33 cellular contexts compared by ENCODE assay signal in the genomic region with DNA sequence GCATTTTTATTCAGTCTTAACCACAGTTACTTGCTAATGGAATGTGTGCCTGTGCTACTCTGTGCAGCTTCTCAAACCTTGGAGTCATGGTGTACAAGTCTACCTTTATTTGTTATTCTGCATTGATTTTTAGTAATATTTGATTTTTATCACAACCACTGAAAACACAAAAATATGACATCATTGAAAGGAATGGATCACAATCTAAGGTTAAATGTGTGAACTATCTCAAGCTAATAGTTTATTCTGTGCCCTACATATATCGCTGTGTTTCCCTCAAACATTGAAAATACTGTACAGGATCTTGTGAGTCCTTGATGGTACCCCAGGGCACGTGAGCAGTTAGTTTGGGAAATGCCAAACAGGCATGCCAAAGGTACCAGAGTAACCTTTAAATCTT.
"Had no signal": no experiment of that assay in that cellular context is flagged by ENCODE, and none has a peak within 500 bp of the region (broad histone marks: within the 10 kb centered on the region; RNA-seq: fewer than 3 reads in every experiment).

No MANE protein-coding gene starts in this region.

- ATAC-seq: activated naive CD4-positive, alpha-beta T cell treated with anti-CD3 and anti-CD28 coated beads, Interleukin-2, amount 50 U/mL, for 72 hours; activated naive CD8-positive, alpha-beta T cell treated with anti-CD3 and anti-CD28 coated beads, Interleukin-2, amount 50 U/mL, for 24 hours; activated T-cell treated with anti-CD3 and anti-CD28 coated beads, Interleukin-2, amount 50 U/mL, for 4 hours; activated T-cell treated with anti-CD3 and anti-CD28 coated beads, Interleukin-2, amount 50 U/mL, for 72 hours; activated T-helper 17 cell treated with anti-CD3 and anti-CD28 coated beads, Interleukin-2, amount 50 U/mL, for 72 hours; body of pancreas had no signal

- H3K4me1 ChIP-seq: adrenal gland, ascending aorta, body of pancreas, breast epithelium had no signal

- DNase-seq: activated effector memory CD4-positive, alpha-beta T cell treated with anti-CD3 and anti-CD28 coated beads, Interleukin-2, amount 50 U/mL, for 16 hours; activated effector memory CD4-positive, alpha-beta T cell treated with Interleukin-2 at 50 U/mL for 16 hours; activated gamma-delta T cell; activated gamma-delta T cell treated with Interleukin-2 at 50 U/mL for 16 hours; activated naive CD4-positive, alpha-beta T cell; activated naive CD4-positive, alpha-beta T cell treated with anti-CD3 and anti-CD28 coated beads for 36 hours; activated naive CD4-positive, alpha-beta T cell treated with anti-CD3 and anti-CD28 coated beads, Interleukin-2, amount 10 ng/mL, durations not matched to agents 7 days and 5 days; activated naive CD4-positive, alpha-beta T cell treated with anti-CD3 and anti-CD28 coated beads, Interleukin-2, amount 50 U/mL, for 16 hours; activated naive CD4-positive, alpha-beta T cell treated with Interleukin-2 at 50 U/mL for 16 hours; activated naive CD8-positive, alpha-beta T cell treated with anti-CD3 and anti-CD28 coated beads for 36 hours; activated naive CD8-positive, alpha-beta T cell treated with anti-CD3 and anti-CD28 coated beads, Interleukin-2, amount 10 ng/mL, durations not matched to agents 7 days and 5 days; activated naive CD8-positive, alpha-beta T cell treated with anti-CD3 and anti-CD28 coated beads, Interleukin-2, amount 50 U/mL, for 24 hours; activated T-cell treated with anti-CD3 and anti-CD28 coated beads, Interleukin-2, amount 50 U/mL, for 24 hours; activated T-cell treated with anti-CD3 and anti-CD28 coated beads, Interleukin-2, amount 50 U/mL, for 4 hours; activated T-cell treated with anti-CD3 and anti-CD28 coated beads, Interleukin-2, amount 50 U/mL, for 48 hours; activated T-cell treated with anti-CD3 and anti-CD28 coated beads, Interleukin-2, amount 50 U/mL, for 72 hours; adrenal gland; amniotic stem cell; amygdala; anterior cingulate cortex; aorta; body of pancreas; brain microvascular endothelial cell; caudate nucleus; central memory CD4-positive, alpha-beta T cell; cerebellar nuclear complex had no signal

- H3K27ac ChIP-seq: adrenal gland, ascending aorta, body of pancreas, brain microvascular endothelial cell, breast epithelium, cardiac muscle cell had no signal

- H3K4me3 ChIP-seq: adrenal gland, ascending aorta, body of pancreas, breast epithelium, cardiac muscle cell had no signal

- H3K36me3 ChIP-seq: adrenal gland, ascending aorta, brain microvascular endothelial cell, breast epithelium, cardiac muscle cell had no signal

- H3K27me3 ChIP-seq: adrenal gland, ascending aorta, body of pancreas, brain microvascular endothelial cell, breast epithelium, cardiac muscle cell had no signal

- H3K9me3 ChIP-seq: adrenal gland, ascending aorta, body of pancreas, breast epithelium had no signal

- FAIRE-seq: astrocyte, bronchial epithelial cell had no signal
